In genomic region chr22:36884314-36885158, GRCh38 we compare ENCODE assay signal across 24 cellular contexts. TPM values are rescaled to one million over a fixed set of nuclear protein-coding genes. Genes with fewer than 3 reads are reported as not detected.
A peak's percentile ranks its signal among the peaks of the same experiment; 100 is the strongest.
DNase-seq lines count a peak whose midpoint lies in the region; ATAC-seq and TF ChIP-seq lines count a peak whose summit lies in the region.
"Had no signal": no experiment of that assay in that cellular context is flagged by ENCODE, and none has a peak within 500 bp of the region (broad histone marks: within the 10 kb centered on the region; RNA-seq: fewer than 3 reads in every experiment).

No MANE protein-coding gene starts in this region.

- H3K27me3 Mint-ChIP-seq in activated CD4-positive, alpha-beta T cell treated with anti-CD3 and anti-CD28 coated beads for 36 hours, result peaks cover 4% of the 10 kb centered on the region

- H4K20me1 ChIP-seq in osteoblast (ENCODE audit: insufficient read depth, low read length), result no peaks in the 10 kb centered on the region
- H4K20me1 ChIP-seq: BLaER1 had no signal

- no peak overlapping the region for H3K4me3 Mint-ChIP-seq in activated CD4-positive, alpha-beta T cell treated with anti-CD3 and anti-CD28 coated beads for 36 hours
- H3K4me3 Mint-ChIP-seq: activated naive CD4-positive, alpha-beta T cell treated with anti-CD3 and anti-CD28 coated beads for 36 hours; naive thymus-derived CD8-positive, alpha-beta T cell had no signal

- peak; percentile 77 for ATAC-seq in activated CD4-positive, alpha-beta T cell treated with anti-CD3 and anti-CD28 coated beads for 36 hours
- no peak for ATAC-seq in GM19351 (IDR thresholded peaks at IDR 0.05; ENCODE audit: unreplicated experiment)
- ATAC-seq in GM18502 (IDR thresholded peaks at IDR 0.05; ENCODE audit: poor library complexity, unreplicated experiment), result no peak
- ATAC-seq: naive thymus-derived CD8-positive, alpha-beta T cell had no signal

- intact Hi-C loops in activated CD4-positive, alpha-beta T cell treated with anti-CD3 and anti-CD28 coated beads for 36 hours (cut with DNase I, micrococcal nuclease), result no loop called here

- H3K36me3 Mint-ChIP-seq in activated CD4-positive, alpha-beta T cell treated with anti-CD3 and anti-CD28 coated beads for 36 hours (ENCODE audit: low read depth), result peaks cover 11% of the 10 kb centered on the region

- H3K36me3 ChIP-seq in osteoblast (ENCODE audit: insufficient read depth, low read length), result no peaks in the 10 kb centered on the region
- H3K36me3 ChIP-seq: BLaER1, colonic mucosa, upper lobe of left lung had no signal

- H2AFZ ChIP-seq in osteoblast (ENCODE audit: low read length), result no peak overlapping the region

- peaks cover 5% of the 10 kb centered on the region for H3K9me3 ChIP-seq in osteoblast (ENCODE audit: low read depth, low read length)
- H3K9me3 ChIP-seq: colonic mucosa, SK-N-SH had no signal

- CTCF ChIA-PET in activated CD4-positive, alpha-beta T cell treated with anti-CD3 and anti-CD28 coated beads for 36 hours (lab: Charles Lee), result interaction anchor here (0.9 to 2.9 kb wide), 5 partner anchors 13 to 315 kb away, joined by 3 to 17 read pairs (median 3); partner anchors contain the start of gene NCF4

- H3K4me3 ChIP-seq in cardiac fibroblast (replicated peaks in 1 of 2; ENCODE audit: low read depth in 2 of 2, low read length in 2 of 2) (no peak overlapping the region), osteoblast (ENCODE audit: insufficient read depth, low read length) (no peak overlapping the region)
- H3K4me3 ChIP-seq: BLaER1, colonic mucosa, upper lobe of left lung had no signal

- no peaks in the 10 kb centered on the region for H3K79me2 ChIP-seq in osteoblast (ENCODE audit: insufficient read depth, low read length)

- H3K4me1 Mint-ChIP-seq in activated CD4-positive, alpha-beta T cell treated with anti-CD3 and anti-CD28 coated beads for 36 hours, result peaks cover 40% of the 10 kb centered on the region

- peak overlapping the region; percentile 74 for H3K27ac ChIP-seq in osteoblast (ENCODE audit: low read depth, low read length)
- H3K27ac ChIP-seq: BLaER1, colonic mucosa, epithelial cell of prostate, upper lobe of left lung had no signal

- DNase-seq in activated CD4-positive, alpha-beta T cell treated with anti-CD3 and anti-CD28 coated beads for 36 hours, result no peak
- DNase-seq in activated CD4-positive, alpha-beta T cell treated with anti-CD3 and anti-CD28 coated beads for 4 hours, result no peak
- DNase-seq in M059J (ENCODE audit: low read depth), result peak; percentile 24
- DNase-seq in cardiac fibroblast (ENCODE audit: low read depth in 2 of 2), result peak; percentile 23 to 70
- DNase-seq in osteoblast (ENCODE audit: insufficient read length, low spot score, missing footprints), result peak; percentile 71
- DNase-seq in NCI-H1048 (lab: John Stamatoyannopoulos, UW), result no peak
- DNase-seq: activated naive CD4-positive, alpha-beta T cell treated with anti-CD3 and anti-CD28 coated beads for 36 hours; colonic mucosa; GDM1; KBM-7; naive thymus-derived CD8-positive, alpha-beta T cell; NCI-H2029 treated with DMSO at 0.1 percent for 48 hours; NCI-H446; NK-92 treated with Interleukin-12 subunit alpha and Interleukin-12 subunit beta, amount 100 ng/mL, for 24 hours; posterior cingulate gyrus; SK-N-SH; stimulated activated naive CD4-positive, alpha-beta T cell treated with Interleukin-2 at 50 U/mL for 16 hours; upper lobe of left lung had no signal

- H3K9me3 Mint-ChIP-seq in activated CD4-positive, alpha-beta T cell treated with anti-CD3 and anti-CD28 coated beads for 36 hours (ENCODE audit: low read depth), result peaks cover 25% of the 10 kb centered on the region

- H3K27me3 ChIP-seq in osteoblast (ENCODE audit: insufficient read depth, low read length), result peaks cover 3% of the 10 kb centered on the region
- H3K27me3 ChIP-seq: BLaER1, colonic mucosa, upper lobe of left lung had no signal

- H3K4me1 ChIP-seq in osteoblast (ENCODE audit: insufficient read depth, low read length), result peaks cover 7% of the 10 kb centered on the region
- H3K4me1 ChIP-seq: BLaER1, colonic mucosa had no signal

- no peak for TF ChIP-seq CTCF in cardiac fibroblast (IDR thresholded peaks at IDR 0.05; ENCODE audit: low read depth, low read length)
- no peak for TF ChIP-seq CTCF in osteoblast (IDR thresholded peaks at IDR 0.05; ENCODE audit: extremely low read depth, low read depth, low read length)

- no peak overlapping the region for H3K27ac Mint-ChIP-seq in activated CD4-positive, alpha-beta T cell treated with anti-CD3 and anti-CD28 coated beads for 36 hours
- H3K27ac Mint-ChIP-seq: activated naive CD4-positive, alpha-beta T cell treated with anti-CD3 and anti-CD28 coated beads for 36 hours had no signal

- H3K4me2 ChIP-seq in osteoblast (ENCODE audit: insufficient read depth, low read length), result peak overlapping the region; percentile 7
- H3K4me2 ChIP-seq: BLaER1, SK-N-SH had no signal

- POLR2A ChIA-PET in activated CD4-positive, alpha-beta T cell treated with anti-CD3 and anti-CD28 coated beads for 36 hours (lab: Charles Lee), result interaction anchor here (0.6 kb wide), 1 partner anchor 69 kb away, joined by 3 read pairs; no protein-coding TSS in a partner anchor

RNA-seq across cellular contexts. Expression of gene NCF4, which starts 23.7 kb away (rescaled TPM):
- total RNA-seq in activated CD4-positive, alpha-beta T cell treated with anti-CD3 and anti-CD28 coated beads for 36 hours, result 1 to 10 TPM; 3.8 to 3.9 TPM
- total RNA-seq in M059J (2014; rRNA removed; shearing (Covaris generic)), result not detected in 2 replicates
- total RNA-seq in osteoblast, result under 0.01 and 0.36 TPM in 2 replicates
- total RNA-seq: A172, RPMI7951 had no signal

RNA-seq across cellular contexts. Expression of gene CSF2RB, which starts 28.9 kb away (rescaled TPM):
- under 1 TPM; 0.30 to 0.54 TPM for total RNA-seq in activated CD4-positive, alpha-beta T cell treated with anti-CD3 and anti-CD28 coated beads for 36 hours
- total RNA-seq in M059J (2014; rRNA removed; shearing (Covaris generic)), result 0.02 TPM in 1 of 2 replicates, not detected in the other
- total RNA-seq in osteoblast, result 1.1 and 1.2 TPM in 2 replicates
- total RNA-seq: A172, RPMI7951 had no signal

Comparison
In these comparisons a context has a peak if more than half of its experiments do, and no peak if none do; other contexts are left out.
1. DNase-seq: peak in M059J (single experiment), cardiac fibroblast (2 of 2) and osteoblast (single experiment); none in activated CD4-positive, alpha-beta T cell treated with anti-CD3 and anti-CD28 coated beads for 36 hours (single experiment), activated CD4-positive, alpha-beta T cell treated with anti-CD3 and anti-CD28 coated beads for 4 hours (0 of 2) and NCI-H1048 (single experiment).